ENCODE assay signal across 11 cellular contexts in the genomic region with DNA sequence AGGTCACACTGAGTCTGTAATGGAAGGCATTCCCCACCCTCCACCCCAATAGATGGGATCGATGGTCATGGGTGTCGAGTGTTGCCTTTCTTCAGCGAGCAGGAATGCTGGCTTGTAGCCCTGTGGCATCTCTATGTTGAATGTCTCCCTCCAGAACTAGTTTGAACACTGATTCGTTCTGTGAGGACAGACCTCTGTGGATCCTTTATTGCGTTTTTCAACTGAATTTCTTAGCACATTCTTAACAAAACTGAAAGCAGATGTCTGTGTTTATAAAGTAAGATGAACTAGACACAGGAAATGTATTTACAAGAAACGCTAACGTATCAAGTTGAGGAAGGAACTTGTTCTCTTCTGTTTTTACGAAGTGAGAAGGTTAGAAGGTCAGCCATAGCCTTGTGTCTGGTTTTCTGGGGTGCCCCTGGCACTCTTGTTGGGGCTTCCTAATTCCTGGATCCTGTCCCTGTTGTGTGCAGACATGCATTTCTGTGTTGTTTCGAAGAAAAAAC. TPM values are rescaled to one million over a fixed set of nuclear protein-coding genes. Genes with fewer than 3 reads are reported as not detected.
A peak's percentile ranks its signal among the peaks of the same experiment; 100 is the strongest.
DNase-seq lines count a peak whose midpoint lies in the region; ATAC-seq and TF ChIP-seq lines count a peak whose summit lies in the region.
"Had no signal": no experiment of that assay in that cellular context is flagged by ENCODE, and none has a peak within 500 bp of the region (broad histone marks: within the 10 kb centered on the region; RNA-seq: fewer than 3 reads in every experiment).

No MANE protein-coding gene starts in this region.

- H3K27me3 Mint-ChIP-seq in central memory CD8-positive, alpha-beta T cell: peaks cover 11% of the 10 kb centered on the region

- no peaks in the 10 kb centered on the region for H3K9me3 Mint-ChIP-seq in central memory CD8-positive, alpha-beta T cell

- peak overlapping the region; percentile 86 for H3K27ac Mint-ChIP-seq in central memory CD8-positive, alpha-beta T cell (ENCODE audit: low read depth)

- peak overlapping the region; percentile 31 for H3K4me3 Mint-ChIP-seq in central memory CD8-positive, alpha-beta T cell

- no peaks in the 10 kb centered on the region for H3K79me1 ChIP-seq in IMR-90 (ENCODE audit: low read depth in 1 of 2, low read length in 2 of 2)

- peaks cover 9% of the 10 kb centered on the region for H3K27me3 ChIP-seq in IMR-90 (ENCODE audit: control insufficient read depth, insufficient read depth, low read length)
- H3K27me3 ChIP-seq in osteoblast (ENCODE audit: insufficient read depth, low read length): no peaks in the 10 kb centered on the region
- no peaks in the 10 kb centered on the region for H3K27me3 ChIP-seq in right cardiac atrium (ENCODE audit: control insufficient read depth, insufficient read depth)
- H3K27me3 ChIP-seq in ascending aorta: no peaks in the 10 kb centered on the region

- TF ChIP-seq CTCF in IMR-90 (conservative IDR thresholded peaks at IDR 0.05; ENCODE audit: low read depth, low read length) (no peak), osteoblast (IDR thresholded peaks at IDR 0.05; ENCODE audit: extremely low read depth, low read depth, low read length) (no peak), ascending aorta (IDR thresholded peaks at IDR 0.05) (no peak)

- H3K56ac ChIP-seq in IMR-90 (ENCODE audit: extremely low read depth, insufficient read depth, low read length): no peak overlapping the region

- peak overlapping the region in 1 of 2 experiments; percentile 55; a peak in 1 of 4 replicates for H4K8ac ChIP-seq in IMR-90 (ENCODE audit: low read depth in 2 of 2, low read length in 2 of 2)

- peak overlapping the region; percentile 59; the same call in 1 of the 2 replicates for H2BK20ac ChIP-seq in IMR-90 (ENCODE audit: low read depth, low read length)

- TF ChIP-seq POLR2A in IMR-90 (IDR thresholded peaks at IDR 0.05; ENCODE audit: low read depth, low read length): no peak

- dilution Hi-C loops in IMR-90 (cut with HindIII; ENCODE audit: low sequenced_read_pairs, unreplicated experiment): no loop called here

- H3K36me3 ChIP-seq in IMR-90 (ENCODE audit: control insufficient read depth, insufficient read depth, low read length): no peaks in the 10 kb centered on the region
- no peaks in the 10 kb centered on the region for H3K36me3 ChIP-seq in osteoblast (ENCODE audit: insufficient read depth, low read length)
- no peaks in the 10 kb centered on the region for H3K36me3 ChIP-seq in ascending aorta

- H2BK15ac ChIP-seq in IMR-90 (ENCODE audit: low read depth, low read length): no peak overlapping the region

- ATAC-seq in IMR-90 (ENCODE audit: low read depth): peak; percentile 84
- ATAC-seq in central memory CD8-positive, alpha-beta T cell (replicated peaks; ENCODE audit: extremely low read depth, poor library complexity, severe bottlenecking): peak; percentile 46
- no peak for ATAC-seq in right cardiac atrium
- ATAC-seq in HG03565 (IDR thresholded peaks at IDR 0.05; ENCODE audit: unreplicated experiment): no peak

- H2AFZ ChIP-seq in IMR-90 (replicated peaks; ENCODE audit: low read length, poor library complexity) (peak overlapping the region; percentile 85), osteoblast (ENCODE audit: low read length) (peak overlapping the region; percentile 76)

- H3K79me2 ChIP-seq in osteoblast (ENCODE audit: insufficient read depth, low read length): no peaks in the 10 kb centered on the region

- CTCF ChIA-PET in IMR-90 (lab: Yijun Ruan, JAX): no interaction called here

- no peak overlapping the region; the same call in 1 of the 2 replicates for H4K91ac ChIP-seq in IMR-90 (ENCODE audit: insufficient read depth, low read depth, low read length)

- peak overlapping the region; percentile 97 for H3K4me2 ChIP-seq in IMR-90 (ENCODE audit: low read depth, low read length)
- H3K4me2 ChIP-seq in osteoblast (ENCODE audit: insufficient read depth, low read length): peak overlapping the region; percentile 44

- H3K9me3 ChIP-seq in IMR-90 (ENCODE audit: control insufficient read depth, insufficient read depth, low read length) (no peaks in the 10 kb centered on the region), osteoblast (ENCODE audit: low read depth, low read length) (no peaks in the 10 kb centered on the region), right cardiac atrium (ENCODE audit: control insufficient read depth, low read length) (no peaks in the 10 kb centered on the region), ascending aorta (no peaks in the 10 kb centered on the region)

- no peaks in the 10 kb centered on the region for H3K36me3 Mint-ChIP-seq in central memory CD8-positive, alpha-beta T cell (ENCODE audit: insufficient read depth)

- no peaks in the 10 kb centered on the region for H4K20me1 ChIP-seq in IMR-90 (ENCODE audit: insufficient read depth, low read length)
- no peaks in the 10 kb centered on the region for H4K20me1 ChIP-seq in osteoblast (ENCODE audit: insufficient read depth, low read length)

- H2BK5ac ChIP-seq in IMR-90 (ENCODE audit: low read depth, low read length, poor library complexity, severe bottlenecking): peak overlapping the region; percentile 64

- H3K4me3 ChIP-seq in IMR-90 (ENCODE audit: insufficient read depth, low read depth, low read length) (peak overlapping the region; percentile 13; the same call in 1 of the 2 replicates), osteoblast (ENCODE audit: insufficient read depth, low read length) (peak overlapping the region; percentile 1), right cardiac atrium (ENCODE audit: low read length) (no peak overlapping the region), ascending aorta (no peak overlapping the region)
- H3K4me3 ChIP-seq: coronary artery had no signal

- H3K27ac ChIP-seq in IMR-90 (ENCODE audit: insufficient read depth, low read length): peak overlapping the region; percentile 96; the same call in 1 of the 2 replicates
- H3K27ac ChIP-seq in osteoblast (ENCODE audit: low read depth, low read length): no peak overlapping the region
- H3K27ac ChIP-seq in right cardiac atrium (ENCODE audit: low read length): no peak overlapping the region
- H3K27ac ChIP-seq in ascending aorta: no peak overlapping the region

- peak overlapping the region; percentile 59 for H3K9ac ChIP-seq in IMR-90 (ENCODE audit: low read depth, low read length)

- no peak overlapping the region for H2BK120ac ChIP-seq in IMR-90 (ENCODE audit: low read depth, low read length)

- POLR2A ChIA-PET in IMR-90 (lab: Charles Lee; ENCODE audit: unreplicated experiment): interaction anchor here (0.6 kb wide), 1 partner anchor 65 kb away, joined by 3 read pairs; no protein-coding TSS in a partner anchor

- peak overlapping the region; percentile 93 for H4K5ac ChIP-seq in IMR-90 (ENCODE audit: low read depth, low read length)

- peaks cover 18% of the 10 kb centered on the region for H3K4me1 Mint-ChIP-seq in central memory CD8-positive, alpha-beta T cell

- no peak for TF ChIP-seq RAD21 in IMR-90 (IDR thresholded peaks at IDR 0.05; ENCODE audit: low read length)

- peak overlapping the region; percentile 75; the same call in 1 of the 2 replicates for H3K23ac ChIP-seq in IMR-90 (ENCODE audit: low read depth, low read length)

- H3K18ac ChIP-seq in IMR-90 (ENCODE audit: low read depth, low read length): peak overlapping the region; percentile 93

- H3K4me1 ChIP-seq in IMR-90 (ENCODE audit: control insufficient read depth, insufficient read depth, low read length) (peaks cover 9% of the 10 kb centered on the region), osteoblast (ENCODE audit: insufficient read depth, low read length) (peaks cover 5% of the 10 kb centered on the region), right cardiac atrium (ENCODE audit: control insufficient read depth, insufficient read depth, low read length) (no peaks in the 10 kb centered on the region), ascending aorta (no peaks in the 10 kb centered on the region)

- no peak overlapping the region for H2AK9ac ChIP-seq in IMR-90 (replicated peaks; ENCODE audit: low read depth, low read length, poor library complexity)

- intact Hi-C loops in IMR-90 (cut with micrococcal nuclease) (no loop called here), right cardiac atrium (cut with DNase I) (no loop called here), ascending aorta (cut with DNase I) (no loop called here)

- H2AK5ac ChIP-seq in IMR-90 (ENCODE audit: low read depth, low read length): peak overlapping the region; percentile 43; the same call in 1 of the 2 replicates

- in situ Hi-C loops in IMR-90 (cut with MboI; ENCODE audit: low sequenced_read_pairs): no loop called here

- WGBS in IMR-90 (ENCODE audit: extremely low coverage in 2 of 2, insufficient read length in 1 of 2), 2 experiments: no CpG with 5 or more reads among the region's 9 CpGs
- WGBS in right cardiac atrium: 59% methylated on average over 9 of the region's 9 CpGs

- no TSS peak for BruUV-seq in IMR-90 (replicated peaks; lab: Mats Ljungman, UMichigan)

- H3K9me1 ChIP-seq in IMR-90 (ENCODE audit: insufficient read depth, low read length): 0 out of 2 replicates have a peak, but pooled peaks cover 4% of the 10 kb centered on the region

- H3K14ac ChIP-seq in IMR-90 (replicated peaks; ENCODE audit: low read depth, low read length): peak overlapping the region; percentile 40; the same call in 1 of the 2 replicates

- peak; percentile 39 for DNase-seq in NOMO-1 treated with DMSO at 0.1 percent for 48 hours (lab: John Stamatoyannopoulos, UW; ENCODE audit: unreplicated experiment)
- DNase-seq in NOMO-1 treated with dmso at 0.1 percent for 144 hours (lab: John Stamatoyannopoulos, UW; ENCODE audit: unreplicated experiment): no peak
- DNase-seq in IMR-90: peak; percentile 48
- no peak for DNase-seq in central memory CD8-positive, alpha-beta T cell (ENCODE audit: low spot score in 2 of 2)
- DNase-seq in osteoblast (ENCODE audit: insufficient read length, low spot score, missing footprints): peak; percentile 31
- no peak for DNase-seq in right cardiac atrium
- no peak for DNase-seq in ascending aorta (ENCODE audit: low spot score in 2 of 2)
- DNase-seq: NCI-H1092 treated with DMSO at 0.1 percent for 48 hours, posterior cingulate gyrus had no signal

- peak overlapping the region; percentile 31; the same call in 1 of the 2 replicates for H3K4ac ChIP-seq in IMR-90 (ENCODE audit: low read depth, low read length)

TF ChIP-seq in IMR-90, 13 proteins besides CTCF, POLR2A, EP300 and RAD21 (continues in another document):
- TF ChIP-seq FOS (IDR thresholded peaks at IDR 0.05; ENCODE audit: low read depth, low read length) (no peak), MAFK (IDR thresholded peaks at IDR 0.05; ENCODE audit: low read depth, low read length) (no peak), RFX5 (IDR thresholded peaks at IDR 0.05; ENCODE audit: low read depth, low read length) (no peak), MXI1 (IDR thresholded peaks at IDR 0.05; ENCODE audit: borderline replicate concordance, low read depth, low read length) (no peak), CHD1 (IDR thresholded peaks at IDR 0.05; ENCODE audit: low read depth, low read length) (no peak), CEBPB (IDR thresholded peaks at IDR 0.05; ENCODE audit: low read depth, low read length) (no peak)

RNA-seq across cellular contexts. Expression of gene TM9SF2, which starts 36.8 kb away (rescaled TPM):
- total RNA-seq in IMR-90 (2012; rRNA removed): 85.5 and 137 TPM in 2 replicates
- polyA plus RNA-seq in IMR-90 (2012; rRNA removed): 36.0 and 46.1 TPM in 2 replicates
- polyA plus RNA-seq in IMR-90 (2012; cell fraction: cytosol; rRNA removed): 10.6 and 11.0 TPM in 2 replicates
- 4.7 and 25.7 TPM in 2 replicates for polyA plus RNA-seq in IMR-90 (2012; cell fraction: nucleus; rRNA removed; ENCODE audit: low replicate concordance)
- 160 and 182 TPM in 2 replicates for total RNA-seq in osteoblast
- 10 to 100 TPM; 61.1 to 71.2 (median 66.9) TPM for total RNA-seq in right cardiac atrium
- polyA plus RNA-seq in right cardiac atrium: 43.7 TPM
- total RNA-seq in ascending aorta: 56.8 TPM

Comparison
In these comparisons a context has a peak if more than half of its experiments do, and no peak if none do; other contexts are left out.
1. DNase-seq: peak in NOMO-1 treated with DMSO at 0.1 percent for 48 hours (single experiment), IMR-90 (single experiment) and osteoblast (single experiment); none in NOMO-1 treated with dmso at 0.1 percent for 144 hours (single experiment), central memory CD8-positive, alpha-beta T cell (0 of 2), right cardiac atrium (0 of 3) and ascending aorta (0 of 2).
2. ATAC-seq: peak in IMR-90 (single experiment) and central memory CD8-positive, alpha-beta T cell (single experiment); none in right cardiac atrium (0 of 2) and HG03565 (single experiment).
3. H3K4me3 ChIP-seq: peak in IMR-90 (single experiment) and osteoblast (single experiment); none in right cardiac atrium (single experiment) and ascending aorta (0 of 2).